In the genomic region with DNA sequence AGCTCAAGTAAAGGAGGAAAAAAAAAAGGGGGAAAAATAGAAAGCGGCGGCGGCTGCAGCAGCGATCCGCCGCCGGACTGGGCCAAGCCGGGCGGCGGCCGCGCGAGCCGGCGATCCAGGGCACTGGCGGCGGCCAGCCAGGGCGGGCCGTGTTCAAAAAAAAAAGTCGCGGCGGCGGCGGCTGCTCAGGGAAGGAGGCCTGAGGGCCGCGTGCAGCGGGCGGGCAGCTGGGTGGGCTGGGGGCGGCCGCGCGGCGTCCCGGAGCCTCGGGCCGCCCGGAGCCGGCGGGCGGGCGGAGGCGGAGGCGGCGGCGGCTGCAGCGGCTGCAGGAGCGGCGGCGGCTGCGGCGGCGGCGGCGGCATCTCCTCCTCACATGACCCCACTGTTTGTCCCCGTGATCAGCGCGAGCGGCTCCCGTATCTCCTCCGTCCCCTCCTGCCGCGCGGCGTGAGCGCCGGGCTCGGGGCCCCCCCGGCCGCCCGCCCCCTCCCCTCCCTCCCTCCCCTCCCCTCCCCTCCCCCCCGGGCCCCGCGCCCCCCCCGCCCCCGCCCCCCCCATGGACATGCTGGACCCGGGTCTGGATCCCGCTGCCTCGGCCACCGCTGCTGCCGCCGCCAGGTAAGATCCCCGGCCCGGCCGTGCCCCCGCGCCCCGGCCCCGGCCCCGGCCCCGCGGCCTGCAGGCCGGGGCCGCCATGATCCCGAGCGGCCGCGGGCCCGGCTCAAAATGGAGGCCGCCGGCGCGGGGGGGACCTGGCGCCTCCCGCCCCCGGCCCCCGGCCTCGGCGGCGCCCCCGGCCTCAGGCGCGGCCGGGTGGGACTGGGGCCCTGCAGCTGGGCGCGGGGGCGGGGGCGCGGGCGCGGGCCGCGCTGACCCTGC, we compare ENCODE assay signal across 8 cellular contexts. TPM values are rescaled to one million over a fixed set of nuclear protein-coding genes. Genes with fewer than 3 reads are reported as not detected.
DNase-seq lines count a peak whose midpoint lies in the region; ATAC-seq and TF ChIP-seq lines count a peak whose summit lies in the region.

A gene with protein sequence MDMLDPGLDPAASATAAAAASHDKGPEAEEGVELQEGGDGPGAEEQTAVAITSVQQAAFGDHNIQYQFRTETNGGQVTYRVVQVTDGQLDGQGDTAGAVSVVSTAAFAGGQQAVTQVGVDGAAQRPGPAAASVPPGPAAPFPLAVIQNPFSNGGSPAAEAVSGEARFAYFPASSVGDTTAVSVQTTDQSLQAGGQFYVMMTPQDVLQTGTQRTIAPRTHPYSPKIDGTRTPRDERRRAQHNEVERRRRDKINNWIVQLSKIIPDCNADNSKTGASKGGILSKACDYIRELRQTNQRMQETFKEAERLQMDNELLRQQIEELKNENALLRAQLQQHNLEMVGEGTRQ (plus strand): TSS at position 417 of the 879 bp plus-strand sequence. CDS start 140 bp downstream, at position 557.

- under 1% methylated on average over 101 of the region's 122 CpGs for WGBS in HUES64
- WGBS in thymus = under 1% methylated on average over 117 of the region's 122 CpGs

- H3K9ac ChIP-seq in HUES64 (ENCODE audit: low read depth, low read length) = peak within 1 kb of the TSS; percentile 96

- no peak for TF ChIP-seq CTCF in CD4-positive, alpha-beta T cell (IDR thresholded peaks at IDR 0.05)
- TF ChIP-seq CTCF in GM20000 (IDR thresholded peaks at IDR 0.05; ENCODE audit: extremely low read depth, missing control alignments) (no peak), fibroblast of the aortic adventitia (IDR thresholded peaks at IDR 0.05; ENCODE audit: insufficient read depth, low read length) (no peak), natural killer cell (IDR thresholded peaks at IDR 0.05) (no peak)

- no peaks in the 10 kb centered on the region for H3K9me3 ChIP-seq in CD4-positive, alpha-beta T cell (ENCODE audit: control insufficient read depth, low read length)
- H3K9me3 ChIP-seq in HUES64 (ENCODE audit: insufficient read depth, low read depth, low read length) (no peaks in the 10 kb centered on the region), thymus (ENCODE audit: control insufficient read depth) (no peaks in the 10 kb centered on the region)

- H3K27ac Mint-ChIP-seq in CD4-positive, alpha-beta T cell = peak within 1 kb of the TSS; percentile 92
- H3K27ac Mint-ChIP-seq in natural killer cell = peak within 1 kb of the TSS; percentile 90 to 96

- H3K4me3 Mint-ChIP-seq in CD4-positive, alpha-beta T cell = peak within 1 kb of the TSS; percentile 95
- H3K4me3 Mint-ChIP-seq in natural killer cell = peak within 1 kb of the TSS; percentile 97

- peak; percentile 33 for ATAC-seq in CD4-positive, alpha-beta T cell (ENCODE audit: poor library complexity)
- ATAC-seq in natural killer cell = peak; percentile 25 to 53 (median 52)

- CTCF ChIA-PET in CD4-positive, alpha-beta T cell (lab: Charles Lee) = interaction anchor here (0.6 to 1.7 kb wide), 5 partner anchors 28 to 128 kb away, joined by 3 to 6 read pairs (median 4); no protein-coding TSS in a partner anchor

- intact Hi-C loops in CD4-positive, alpha-beta T cell (cut with DNase I, micrococcal nuclease) = loop anchor here (2.0 to 10.0 kb wide), 5 partner anchors 51 to 446 kb away; partner anchors contain the start of genes FXYD7 (in 2 of the 2) and KMT2B (in 1 of the 2)
- intact Hi-C loops in natural killer cell (cut with micrococcal nuclease) = loop anchor here (5.0 to 10.0 kb wide), 2 partner anchors 111 to 196 kb away; no protein-coding TSS in a partner anchor

- peaks cover 37% of the 10 kb centered on the region for H3K4me1 Mint-ChIP-seq in CD4-positive, alpha-beta T cell (ENCODE audit: low read depth)
- H3K4me1 Mint-ChIP-seq in natural killer cell = peaks cover 27 to 58% of the 10 kb centered on the region in 2 donors

- H3K27me3 Mint-ChIP-seq in CD4-positive, alpha-beta T cell = no peaks in the 10 kb centered on the region
- H3K27me3 Mint-ChIP-seq in natural killer cell (ENCODE audit: low read depth in 2 of 2) = no peaks in the 10 kb centered on the region

- no peaks in the 10 kb centered on the region for H3K9me3 Mint-ChIP-seq in CD4-positive, alpha-beta T cell
- no peaks in the 10 kb centered on the region for H3K9me3 Mint-ChIP-seq in natural killer cell

- H3K36me3 ChIP-seq in HUES64 (ENCODE audit: insufficient read depth, low read length) (peaks cover 65% of the 10 kb centered on the region), thymus (ENCODE audit: control insufficient read depth, insufficient read depth) (peaks cover 36% of the 10 kb centered on the region)

- H3K27ac ChIP-seq in CD4-positive, alpha-beta T cell (ENCODE audit: low read depth, low read length) = peak within 1 kb of the TSS; percentile 79
- H3K27ac ChIP-seq in HUES64 (ENCODE audit: low read depth, low read length) = peak within 1 kb of the TSS; percentile 93
- peak within 1 kb of the TSS; percentile 99 for H3K27ac ChIP-seq in thymus (ENCODE audit: low read depth)

- H3K36me3 Mint-ChIP-seq in CD4-positive, alpha-beta T cell (ENCODE audit: low read depth) = peaks cover 65% of the 10 kb centered on the region
- H3K36me3 Mint-ChIP-seq in natural killer cell = no peaks in the 10 kb centered on the region

- H3K4me3 ChIP-seq in HUES64 (ENCODE audit: low read length) = peak within 1 kb of the TSS; percentile 82
- peak within 1 kb of the TSS; percentile 81 for H3K4me3 ChIP-seq in fibroblast of the aortic adventitia (ENCODE audit: low read depth, low read length)
- peak within 1 kb of the TSS; percentile 94 for H3K4me3 ChIP-seq in thymus (ENCODE audit: low read length)

- POLR2A ChIA-PET in CD4-positive, alpha-beta T cell (lab: Charles Lee) = interaction anchor here (0.6 to 4.1 kb wide), 19 partner anchors 9 to 947 kb away, joined by 3 to 27 read pairs (median 4); partner anchors contain the start of gene FXYD5

- DNase-seq in CD4-positive, alpha-beta T cell = peak; percentile 47 to 69 (median 58)
- DNase-seq in GM20000 (ENCODE audit: low spot score) (peak; percentile 92), RKO (ENCODE audit: low spot score) (peak; percentile 80), activated gamma-delta T cell (lab: John Stamatoyannopoulos, UW) (peak; percentile 52), fibroblast of the aortic adventitia (ENCODE audit: low read depth) (peak; percentile 54), natural killer cell (peak; percentile 66)

- no peaks in the 10 kb centered on the region for H3K27me3 ChIP-seq in CD4-positive, alpha-beta T cell (ENCODE audit: control insufficient read depth, insufficient read depth, low read length)
- H3K27me3 ChIP-seq in HUES64 (ENCODE audit: insufficient read depth, low read length) (no peaks in the 10 kb centered on the region), thymus (ENCODE audit: control insufficient read depth, insufficient read depth) (no peaks in the 10 kb centered on the region)

- H3K4me1 ChIP-seq in HUES64 (ENCODE audit: insufficient read depth, low read length) (0 out of 2 replicates have a peak, but pooled peaks cover 3% of the 10 kb centered on the region), thymus (ENCODE audit: control insufficient read depth, insufficient read depth, low read length) (peaks cover 11% of the 10 kb centered on the region)

RNA-seq across cellular contexts. Expression of the gene that starts here (rescaled TPM):
- 100 to 1,000 TPM; 335 to 344 TPM for total RNA-seq in CD4-positive, alpha-beta T cell
- polyA plus RNA-seq in HUES64 (2013, experiment 1 of 2) = 85.8 TPM
- polyA plus RNA-seq in HUES64 (2013, experiment 2 of 2) = 83.5 TPM
- total RNA-seq in fibroblast of the aortic adventitia (ENCODE audit: low replicate concordance) (51.6 and 72.9 TPM in 2 replicates), natural killer cell (100 to 1,000 TPM; 243 to 253 (median 250) TPM)
- 151 TPM for polyA plus RNA-seq in thymus

Comparison
In these comparisons a context has a peak if more than half of its experiments do, and no peak if none do; other contexts are left out.
1. Peak in every context shown above with its lines: DNase-seq, ATAC-seq, H3K4me3 ChIP-seq and H3K27ac ChIP-seq.